Comparison of ENCODE assay signal across 20 cellular contexts in the genomic region with DNA sequence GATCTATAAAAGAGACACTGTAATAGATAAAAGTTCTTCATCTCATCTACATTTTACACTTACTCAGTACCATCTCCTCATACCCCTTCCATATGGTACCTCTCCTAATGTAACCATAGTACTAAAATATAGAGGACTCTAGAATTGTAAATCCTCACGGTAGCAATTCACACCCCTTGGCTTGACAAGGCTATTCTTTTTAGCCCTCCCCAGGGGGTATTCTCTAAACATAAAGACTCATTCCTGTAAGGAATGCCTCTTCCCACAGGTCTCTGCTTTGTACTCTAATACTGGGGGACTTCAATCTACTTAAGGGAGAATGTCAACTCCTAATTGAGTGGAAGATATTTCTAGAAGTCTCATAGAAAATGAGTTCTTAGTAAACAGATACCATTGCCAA.
DNase-seq lines count a peak whose midpoint lies in the region; TF ChIP-seq lines count a peak whose summit lies in the region.
"Had no signal": no experiment of that assay in that cellular context is flagged by ENCODE, and none has a peak within 500 bp of the region (broad histone marks: within the 10 kb centered on the region; RNA-seq: fewer than 3 reads in every experiment).

No MANE protein-coding gene starts in this region.

- H2BK12ac ChIP-seq in neuronal stem cell (ENCODE audit: low read length): no peak overlapping the region

- no peaks in the 10 kb centered on the region for H3K4me1 ChIP-seq in NT2/D1 (ENCODE audit: insufficient read depth, insufficient read length)
- H3K4me1 ChIP-seq in neuronal stem cell (ENCODE audit: control insufficient read depth in 2 of 2, insufficient read depth in 1 of 2, low read depth in 1 of 2, low read length in 2 of 2): no peaks in the 10 kb centered on the region
- H3K4me1 ChIP-seq in SK-N-SH (ENCODE audit: control insufficient read depth in 1 of 2, insufficient read depth in 2 of 2, low read depth in 1 of 2, low read length in 1 of 2): no peaks in the 10 kb centered on the region
- H3K4me1 ChIP-seq: BE2C had no signal

- CTCF ChIA-PET in SK-N-SH (lab: Yijun Ruan, JAX): no interaction called here

- H4K8ac ChIP-seq in neuronal stem cell (ENCODE audit: low read depth, low read length): no peak overlapping the region

- H3K27ac ChIP-seq in neuronal stem cell (replicated peaks; ENCODE audit: low read length) (no peak overlapping the region), SK-N-SH (ENCODE audit: low read depth in 2 of 2, low read length in 1 of 2) (no peak overlapping the region)

- H3K14ac ChIP-seq in neuronal stem cell (ENCODE audit: low read length): no peak overlapping the region

- H3K4ac ChIP-seq in neuronal stem cell (ENCODE audit: low read length): no peak overlapping the region

- H3K9ac ChIP-seq in NT2/D1 (ENCODE audit: insufficient read length, low read depth) (no peak overlapping the region), neuronal stem cell (ENCODE audit: low read depth, low read length, poor library complexity) (no peak overlapping the region), SK-N-SH (no peak overlapping the region)

- H2BK15ac ChIP-seq in neuronal stem cell (ENCODE audit: low read length): no peak overlapping the region

- H3K9me2 ChIP-seq in SK-N-SH: no peaks in the 10 kb centered on the region

- H2BK5ac ChIP-seq in neuronal stem cell (ENCODE audit: low read length): no peak overlapping the region

- no peaks in the 10 kb centered on the region for H3K79me2 ChIP-seq in SK-N-SH (ENCODE audit: insufficient read depth)

- TF ChIP-seq EP300 in SK-N-SH (IDR thresholded peaks at IDR 0.05; ENCODE audit: borderline replicate concordance in 1 of 2, low read depth in 1 of 2, low read length in 1 of 2): no peak

- H3K4me3 ChIP-seq in NT2/D1 (ENCODE audit: insufficient read length, low read depth): no peak overlapping the region
- H3K4me3 ChIP-seq in neuronal stem cell (ENCODE audit: low read length in 2 of 2): no peak overlapping the region
- H3K4me3 ChIP-seq in SK-N-SH (ENCODE audit: low read depth in 2 of 2, low read length in 1 of 2): no peak overlapping the region

- H3K36me3 ChIP-seq in NT2/D1 (ENCODE audit: insufficient read depth, insufficient read length, low read length) (no peaks in the 10 kb centered on the region), neuronal stem cell (replicated peaks in 1 of 2; ENCODE audit: control insufficient read depth in 2 of 2, insufficient read depth in 2 of 2, low read length in 2 of 2) (no peaks in the 10 kb centered on the region), SK-N-SH (replicated peaks in 1 of 2; ENCODE audit: control insufficient read depth in 1 of 2, insufficient read depth in 2 of 2, low read length in 1 of 2) (no peaks in the 10 kb centered on the region)
- H3K36me3 ChIP-seq: BE2C had no signal

- H2AK5ac ChIP-seq in neuronal stem cell (ENCODE audit: low read depth, low read length): no peak overlapping the region

- TF ChIP-seq CTCF in SK-N-SH (IDR thresholded peaks at IDR 0.05): no peak

- H2BK120ac ChIP-seq in neuronal stem cell (ENCODE audit: low read depth, low read length): no peak overlapping the region

- no peak overlapping the region for H3K4me2 ChIP-seq in neuronal stem cell (ENCODE audit: insufficient read depth, low read length, poor library complexity, severe bottlenecking)
- no peak overlapping the region for H3K4me2 ChIP-seq in SK-N-SH

- H3K23ac ChIP-seq in neuronal stem cell (ENCODE audit: low read depth, low read length, poor library complexity): no peak overlapping the region

- POLR2A ChIA-PET in SK-N-SH (lab: Yijun Ruan, JAX): no interaction called here

- no peaks in the 10 kb centered on the region for H3K27me3 ChIP-seq in NT2/D1 (ENCODE audit: insufficient read depth, insufficient read length)
- no peaks in the 10 kb centered on the region for H3K27me3 ChIP-seq in neuronal stem cell (ENCODE audit: control insufficient read depth in 3 of 3, insufficient read depth in 3 of 3, low read depth in 1 of 3, low read length in 3 of 3)
- no peaks in the 10 kb centered on the region for H3K27me3 ChIP-seq in SK-N-SH (ENCODE audit: insufficient read depth)
- H3K27me3 ChIP-seq: BE2C had no signal

- H3K9me3 ChIP-seq in NT2/D1 (ENCODE audit: insufficient read depth, low read length) (no peaks in the 10 kb centered on the region), neuronal stem cell (replicated peaks in 1 of 2; ENCODE audit: control insufficient read depth in 2 of 2, insufficient read depth in 1 of 2, low read depth in 1 of 2, low read length in 2 of 2) (no peaks in the 10 kb centered on the region), SK-N-SH (no peaks in the 10 kb centered on the region)
- H3K9me3 ChIP-seq: BE2C had no signal

- H4K20me1 ChIP-seq in SK-N-SH (ENCODE audit: insufficient read depth): no peaks in the 10 kb centered on the region

- no peaks in the 10 kb centered on the region for H3F3A ChIP-seq in SK-N-SH (replicated peaks; ENCODE audit: insufficient read depth)

- H3K79me1 ChIP-seq in neuronal stem cell (ENCODE audit: low read depth, low read length): no peaks in the 10 kb centered on the region

- no CpG with 5 or more reads among the region's 1 CpG for WGBS in neuronal stem cell (ENCODE audit: extremely low coverage in 2 of 2, insufficient read length in 2 of 2, insufficient replicate concordance in 1 of 2), 2 donors
- WGBS in SK-N-SH (ENCODE audit: low lambda C conversion rate): 63% methylated on average over 1 of the region's 1 CpG

- no peak overlapping the region for H2AFZ ChIP-seq in neuronal stem cell (ENCODE audit: low read length)
- H2AFZ ChIP-seq in SK-N-SH (ENCODE audit: low read depth): no peak overlapping the region

- peak; percentile 6 for DNase-seq in ELF-1 (ENCODE audit: low read depth, low spot score)
- DNase-seq in NT2/D1 (ENCODE audit: low read depth, low spot score): peak; percentile 20
- DNase-seq in iPS-NIHi11 (ENCODE audit: low spot score): peak; percentile 14
- DNase-seq in neuronal stem cell (ENCODE audit: low spot score): peak; percentile 18
- no peak for DNase-seq in NCI-H1092 (lab: John Stamatoyannopoulos, UW)
- DNase-seq in SK-N-SH: no peak
- no peak for DNase-seq in OCI-M2 (lab: John Stamatoyannopoulos, UW; ENCODE audit: unreplicated experiment)
- DNase-seq: ACHN; BE2C; C1 segment of cervical spinal cord; CD4-positive, CD25-positive, alpha-beta regulatory T cell; CD8-positive, alpha-beta memory T cell; COR-L47; DMS 273 treated with DMSO at 0.1 percent for 48 hours; DMS53; DND-41; EL; GOT3; H9; IMR-90 had no signal

- H4K91ac ChIP-seq in neuronal stem cell (ENCODE audit: low read depth, low read length, poor library complexity): no peak overlapping the region

- no peak overlapping the region for H3K18ac ChIP-seq in neuronal stem cell (ENCODE audit: low read length)

- TF ChIP-seq RAD21 in SK-N-SH (IDR thresholded peaks at IDR 0.05; ENCODE audit: low read length): no peak

TF ChIP-seq in SK-N-SH, 30 proteins besides CTCF, POLR2A, EP300 and RAD21 (continues in another document):
- TF ChIP-seq, protein P1, sequence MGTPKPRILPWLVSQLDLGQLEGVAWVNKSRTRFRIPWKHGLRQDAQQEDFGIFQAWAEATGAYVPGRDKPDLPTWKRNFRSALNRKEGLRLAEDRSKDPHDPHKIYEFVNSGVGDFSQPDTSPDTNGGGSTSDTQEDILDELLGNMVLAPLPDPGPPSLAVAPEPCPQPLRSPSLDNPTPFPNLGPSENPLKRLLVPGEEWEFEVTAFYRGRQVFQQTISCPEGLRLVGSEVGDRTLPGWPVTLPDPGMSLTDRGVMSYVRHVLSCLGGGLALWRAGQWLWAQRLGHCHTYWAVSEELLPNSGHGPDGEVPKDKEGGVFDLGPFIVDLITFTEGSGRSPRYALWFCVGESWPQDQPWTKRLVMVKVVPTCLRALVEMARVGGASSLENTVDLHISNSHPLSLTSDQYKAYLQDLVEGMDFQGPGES (IDR thresholded peaks at IDR 0.05; ENCODE audit: low read depth, low read length): no peak
- no peak for TF ChIP-seq NFIC (IDR thresholded peaks at IDR 0.05; ENCODE audit: borderline replicate concordance)
- TF ChIP-seq TEAD4 (IDR thresholded peaks at IDR 0.05; ENCODE audit: borderline replicate concordance, insufficient read depth): no peak
- no peak for TF ChIP-seq MXI1 (IDR thresholded peaks at IDR 0.05; ENCODE audit: low read depth, low read length)
- no peak for TF ChIP-seq MAX (IDR thresholded peaks at IDR 0.05; ENCODE audit: low read depth)
- TF ChIP-seq JUND (IDR thresholded peaks at IDR 0.05): no peak
- TF ChIP-seq, protein P2, sequence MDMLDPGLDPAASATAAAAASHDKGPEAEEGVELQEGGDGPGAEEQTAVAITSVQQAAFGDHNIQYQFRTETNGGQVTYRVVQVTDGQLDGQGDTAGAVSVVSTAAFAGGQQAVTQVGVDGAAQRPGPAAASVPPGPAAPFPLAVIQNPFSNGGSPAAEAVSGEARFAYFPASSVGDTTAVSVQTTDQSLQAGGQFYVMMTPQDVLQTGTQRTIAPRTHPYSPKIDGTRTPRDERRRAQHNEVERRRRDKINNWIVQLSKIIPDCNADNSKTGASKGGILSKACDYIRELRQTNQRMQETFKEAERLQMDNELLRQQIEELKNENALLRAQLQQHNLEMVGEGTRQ (IDR thresholded peaks at IDR 0.05; ENCODE audit: borderline replicate concordance, low read depth, low read length): no peak
- TF ChIP-seq, protein P3, sequence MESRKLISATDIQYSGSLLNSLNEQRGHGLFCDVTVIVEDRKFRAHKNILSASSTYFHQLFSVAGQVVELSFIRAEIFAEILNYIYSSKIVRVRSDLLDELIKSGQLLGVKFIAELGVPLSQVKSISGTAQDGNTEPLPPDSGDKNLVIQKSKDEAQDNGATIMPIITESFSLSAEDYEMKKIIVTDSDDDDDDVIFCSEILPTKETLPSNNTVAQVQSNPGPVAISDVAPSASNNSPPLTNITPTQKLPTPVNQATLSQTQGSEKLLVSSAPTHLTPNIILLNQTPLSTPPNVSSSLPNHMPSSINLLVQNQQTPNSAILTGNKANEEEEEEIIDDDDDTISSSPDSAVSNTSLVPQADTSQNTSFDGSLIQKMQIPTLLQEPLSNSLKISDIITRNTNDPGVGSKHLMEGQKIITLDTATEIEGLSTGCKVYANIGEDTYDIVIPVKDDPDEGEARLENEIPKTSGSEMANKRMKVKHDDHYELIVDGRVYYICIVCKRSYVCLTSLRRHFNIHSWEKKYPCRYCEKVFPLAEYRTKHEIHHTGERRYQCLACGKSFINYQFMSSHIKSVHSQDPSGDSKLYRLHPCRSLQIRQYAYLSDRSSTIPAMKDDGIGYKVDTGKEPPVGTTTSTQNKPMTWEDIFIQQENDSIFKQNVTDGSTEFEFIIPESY (IDR thresholded peaks at IDR 0.05; ENCODE audit: borderline replicate concordance, low read depth): no peak

Comparison
In these comparisons a context has a peak if more than half of its experiments do, and no peak if none do; other contexts are left out.
1. DNase-seq: peak in ELF-1 (single experiment), NT2/D1 (single experiment), iPS-NIHi11 (single experiment) and neuronal stem cell (single experiment); none in NCI-H1092 (single experiment), SK-N-SH (single experiment) and OCI-M2 (single experiment).